18 cellular contexts compared by ENCODE assay signal in the genomic region with DNA sequence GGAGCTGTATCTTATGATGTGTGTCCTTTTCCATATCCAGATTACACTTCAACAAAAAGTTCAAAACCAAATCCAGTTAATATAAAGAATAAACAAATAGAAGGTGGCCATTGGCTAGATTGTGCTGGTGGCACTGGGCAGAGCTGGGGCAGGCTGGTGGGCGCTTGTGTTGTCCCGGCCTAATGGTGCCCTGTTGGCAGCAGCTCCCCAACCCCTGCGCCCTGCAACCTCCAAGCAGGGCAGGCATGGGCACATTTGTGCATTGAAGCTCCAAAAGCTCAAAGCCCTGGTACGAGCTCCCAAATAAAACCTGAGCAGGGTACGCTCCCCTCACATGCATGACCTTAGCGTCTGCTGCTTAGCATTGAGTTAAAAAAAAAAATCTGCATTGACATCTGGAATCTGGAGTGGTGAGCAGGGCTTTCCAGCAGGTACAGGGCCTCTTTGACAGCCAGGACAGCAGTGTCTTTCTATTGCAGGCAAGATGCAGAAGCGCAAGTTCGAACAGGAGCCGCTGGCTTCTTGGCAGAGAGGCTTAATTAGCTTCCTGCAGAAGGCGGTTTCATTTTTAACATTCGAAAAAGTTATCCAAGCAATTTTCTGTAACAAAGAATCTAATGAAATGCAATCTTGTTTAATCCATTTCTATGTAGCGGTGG. TPM values are rescaled to one million over a fixed set of nuclear protein-coding genes. Genes with fewer than 3 reads are reported as not detected.
DNase-seq lines count a peak whose midpoint lies in the region; ATAC-seq and TF ChIP-seq lines count a peak whose summit lies in the region.
"Had no signal": no experiment of that assay in that cellular context is flagged by ENCODE, and none has a peak within 500 bp of the region (broad histone marks: within the 10 kb centered on the region; RNA-seq: fewer than 3 reads in every experiment).

No MANE protein-coding gene starts in this region.

- no peak for TF ChIP-seq POLR2A in gastroesophageal sphincter (IDR thresholded peaks at IDR 0.05)

- TF ChIP-seq EP300 in gastroesophageal sphincter (IDR thresholded peaks at IDR 0.05) = no peak

- CTCF ChIA-PET in A673 (lab: Charles Lee) = no interaction called here

- H3K27me3 ChIP-seq in A673 (replicated peaks; ENCODE audit: insufficient read depth, low read depth, low read length, poor library complexity) = no peaks in the 10 kb centered on the region
- no peaks in the 10 kb centered on the region for H3K27me3 ChIP-seq in ACC112 (ENCODE audit: insufficient read depth, low read length)
- no peaks in the 10 kb centered on the region for H3K27me3 ChIP-seq in gastroesophageal sphincter
- H3K27me3 ChIP-seq: tibial nerve had no signal

- TF ChIP-seq CTCF in A673 (conservative IDR thresholded peaks at IDR 0.05; ENCODE audit: low read depth, low read length) (no peak), gastroesophageal sphincter (IDR thresholded peaks at IDR 0.05) (no peak)

- BruUV-seq in A673 (replicated peaks; lab: Mats Ljungman, UMichigan) = no TSS peak

- 47 to 72% methylated on average over 3 of the region's 12 CpGs for WGBS in gastroesophageal sphincter (ENCODE audit: low coverage in 1 of 2), 2 donors

- H3K27ac ChIP-seq in A673 (ENCODE audit: low read depth, low read length, poor library complexity, severe bottlenecking) (no peak overlapping the region), ACC112 (ENCODE audit: low read depth, low read length) (no peak overlapping the region), gastroesophageal sphincter (no peak overlapping the region)
- H3K27ac ChIP-seq: tibial nerve had no signal

- H3K4me3 ChIP-seq in A673 (ENCODE audit: low read depth, low read length, poor library complexity, severe bottlenecking) = peak overlapping the region; percentile 18
- peak overlapping the region; percentile 74 for H3K4me3 ChIP-seq in ACC112 (ENCODE audit: low read depth, low read length)
- peak overlapping the region; percentile 12 to 30 for H3K4me3 ChIP-seq in gastroesophageal sphincter

- ATAC-seq in SK-N-SH treated with all-trans-retinoic acid at 6 μM for 48 hours = peak; percentile 53
- no peak for ATAC-seq in gastroesophageal sphincter
- no peak for ATAC-seq in HG03342 (IDR thresholded peaks at IDR 0.05; ENCODE audit: unreplicated experiment)
- no peak for ATAC-seq in HG03025 (IDR thresholded peaks at IDR 0.05; ENCODE audit: low FRiP score, unreplicated experiment)

- POLR2A ChIA-PET in A673 (lab: Charles Lee; ENCODE audit: low non-redundant PET) = no interaction called here

- DNase-seq in A673 (ENCODE audit: low spot score) (no peak), LoVo (ENCODE audit: low spot score) (no peak)
- DNase-seq: activated CD4-positive, alpha-beta T cell treated with anti-CD3 and anti-CD28 coated beads, Interleukin-2, amount 50 U/mL, for 48 hours; activated gamma-delta T cell treated with Interleukin-2 at 50 U/mL for 16 hours; CD8-positive, alpha-beta memory T cell; kidney glomerular epithelial cell; NCI-H187; NCI-H748 treated with DMSO at 0.1 percent for 48 hours; stimulated activated CD4-positive, alpha-beta T cell treated with anti-CD3 and anti-CD28 coated beads, Interleukin-1b, Interleukin-23, amount 100 ng/mL, for 48 hours had no signal

- no peaks in the 10 kb centered on the region for H3K79me2 ChIP-seq in ACC112 (ENCODE audit: control insufficient read depth, insufficient read depth, low read length, unreplicated experiment)

- no peaks in the 10 kb centered on the region for H3K36me3 ChIP-seq in A673 (ENCODE audit: insufficient read depth, low read length, poor library complexity, severe bottlenecking)
- no peaks in the 10 kb centered on the region for H3K36me3 ChIP-seq in ACC112 (ENCODE audit: insufficient read depth, low read length)
- H3K36me3 ChIP-seq in gastroesophageal sphincter = no peaks in the 10 kb centered on the region
- H3K36me3 ChIP-seq: tibial nerve had no signal

- intact Hi-C loops in A673 (cut with micrococcal nuclease; ENCODE audit: unreplicated experiment) = no loop called here

- H3K9me3 ChIP-seq in A673 (ENCODE audit: low read depth, low read length, poor library complexity, severe bottlenecking) (no peaks in the 10 kb centered on the region), gastroesophageal sphincter (no peaks in the 10 kb centered on the region)
- H3K9me3 ChIP-seq: tibial nerve had no signal

- no peaks in the 10 kb centered on the region for H3K4me1 ChIP-seq in A673 (ENCODE audit: insufficient read depth, low read length, poor library complexity, severe bottlenecking)
- H3K4me1 ChIP-seq in ACC112 (ENCODE audit: control insufficient read depth, insufficient read depth, low read length, unreplicated experiment) = no peaks in the 10 kb centered on the region
- H3K4me1 ChIP-seq in gastroesophageal sphincter = no peaks in the 10 kb centered on the region

- H2AFZ ChIP-seq in ACC112 (ENCODE audit: low read length, unreplicated experiment) = peak overlapping the region; percentile 38

TF ChIP-seq in SK-N-SH treated with all-trans-retinoic acid at 6 μM for 48 hours, 23 proteins besides CTCF, POLR2A, EP300 and RAD21:
- no peak for TF ChIP-seq PPARA (CRISPR knock-in tag; IDR thresholded peaks at IDR 0.05; ENCODE audit: borderline replicate concordance)

RNA-seq across cellular contexts. Expression of a gene that starts 25.9 kb away (rescaled TPM):
- total RNA-seq in A673 (2021) = not detected in 2 replicates
- not detected for total RNA-seq in gastroesophageal sphincter
- total RNA-seq: CD8-positive, alpha-beta memory T cell; G401; pulmonary artery endothelial cell; RPMI7951; tibial nerve had no signal

Comparison
In these comparisons a context has a peak if more than half of its experiments do, and no peak if none do; other contexts are left out.
1. H3K4me3 ChIP-seq: peak in every context shown above with its lines; median percentile 74 in ACC112; 21 in gastroesophageal sphincter; 18 in A673.